ENCODE assay signal across 1 cellular context in genomic region chr16:68737046-68737729, GRCh38.
TF ChIP-seq lines count a peak whose summit lies in the region.

Gene CDH1 (plus strand): TSS chr16:68737292. CDS start chr16:68737416, 124 bp downstream.

TF ChIP-seq in HepG2, 621 proteins besides CTCF, POLR2A, EP300 and RAD21 (continued from another document and continues in another):
- no peak for TF ChIP-seq ZBTB49 (CRISPR knock-in tag; IDR thresholded peaks at IDR 0.05; ENCODE audit: borderline replicate concordance)
- TF ChIP-seq HNRNPUL1 (IDR thresholded peaks at IDR 0.05; ENCODE audit: low read depth, low read length): no peak
- no peak for TF ChIP-seq ZSCAN9 (CRISPR knock-in tag; IDR thresholded peaks at IDR 0.05; ENCODE audit: borderline replicate concordance)
- TF ChIP-seq, protein P1, sequence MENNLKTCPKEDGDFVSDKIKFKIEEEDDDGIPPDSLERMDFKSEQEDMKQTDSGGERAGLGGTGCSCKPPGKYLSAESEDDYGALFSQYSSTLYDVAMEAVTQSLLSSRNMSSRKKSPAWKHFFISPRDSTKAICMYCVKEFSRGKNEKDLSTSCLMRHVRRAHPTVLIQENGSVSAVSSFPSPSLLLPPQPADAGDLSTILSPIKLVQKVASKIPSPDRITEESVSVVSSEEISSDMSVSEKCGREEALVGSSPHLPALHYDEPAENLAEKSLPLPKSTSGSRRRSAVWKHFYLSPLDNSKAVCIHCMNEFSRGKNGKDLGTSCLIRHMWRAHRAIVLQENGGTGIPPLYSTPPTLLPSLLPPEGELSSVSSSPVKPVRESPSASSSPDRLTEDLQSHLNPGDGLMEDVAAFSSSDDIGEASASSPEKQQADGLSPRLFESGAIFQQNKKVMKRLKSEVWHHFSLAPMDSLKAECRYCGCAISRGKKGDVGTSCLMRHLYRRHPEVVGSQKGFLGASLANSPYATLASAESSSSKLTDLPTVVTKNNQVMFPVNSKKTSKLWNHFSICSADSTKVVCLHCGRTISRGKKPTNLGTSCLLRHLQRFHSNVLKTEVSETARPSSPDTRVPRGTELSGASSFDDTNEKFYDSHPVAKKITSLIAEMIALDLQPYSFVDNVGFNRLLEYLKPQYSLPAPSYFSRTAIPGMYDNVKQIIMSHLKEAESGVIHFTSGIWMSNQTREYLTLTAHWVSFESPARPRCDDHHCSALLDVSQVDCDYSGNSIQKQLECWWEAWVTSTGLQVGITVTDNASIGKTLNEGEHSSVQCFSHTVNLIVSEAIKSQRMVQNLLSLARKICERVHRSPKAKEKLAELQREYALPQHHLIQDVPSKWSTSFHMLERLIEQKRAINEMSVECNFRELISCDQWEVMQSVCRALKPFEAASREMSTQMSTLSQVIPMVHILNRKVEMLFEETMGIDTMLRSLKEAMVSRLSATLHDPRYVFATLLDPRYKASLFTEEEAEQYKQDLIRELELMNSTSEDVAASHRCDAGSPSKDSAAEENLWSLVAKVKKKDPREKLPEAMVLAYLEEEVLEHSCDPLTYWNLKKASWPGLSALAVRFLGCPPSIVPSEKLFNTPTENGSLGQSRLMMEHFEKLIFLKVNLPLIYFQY (CRISPR knock-in tag; IDR thresholded peaks at IDR 0.05; ENCODE audit: borderline replicate concordance): 0 out of 2 replicates have a peak, but pooled peaks have one; percentile 75
- TF ChIP-seq CAMTA2 (CRISPR knock-in tag; IDR thresholded peaks at IDR 0.05; ENCODE audit: borderline replicate concordance): 0 out of 2 replicates have a peak, but pooled peaks have one; percentile 67
- TF ChIP-seq ATF7-NPFF (CRISPR knock-in tag; IDR thresholded peaks at IDR 0.05; ENCODE audit: low read depth): no peak
- TF ChIP-seq MAFK (conservative IDR thresholded peaks at IDR 0.05 in 1 of 2, IDR thresholded peaks at IDR 0.05 in 1 of 2; ENCODE audit: low read length in 2 of 2): no peak
- TF ChIP-seq, protein P2, sequence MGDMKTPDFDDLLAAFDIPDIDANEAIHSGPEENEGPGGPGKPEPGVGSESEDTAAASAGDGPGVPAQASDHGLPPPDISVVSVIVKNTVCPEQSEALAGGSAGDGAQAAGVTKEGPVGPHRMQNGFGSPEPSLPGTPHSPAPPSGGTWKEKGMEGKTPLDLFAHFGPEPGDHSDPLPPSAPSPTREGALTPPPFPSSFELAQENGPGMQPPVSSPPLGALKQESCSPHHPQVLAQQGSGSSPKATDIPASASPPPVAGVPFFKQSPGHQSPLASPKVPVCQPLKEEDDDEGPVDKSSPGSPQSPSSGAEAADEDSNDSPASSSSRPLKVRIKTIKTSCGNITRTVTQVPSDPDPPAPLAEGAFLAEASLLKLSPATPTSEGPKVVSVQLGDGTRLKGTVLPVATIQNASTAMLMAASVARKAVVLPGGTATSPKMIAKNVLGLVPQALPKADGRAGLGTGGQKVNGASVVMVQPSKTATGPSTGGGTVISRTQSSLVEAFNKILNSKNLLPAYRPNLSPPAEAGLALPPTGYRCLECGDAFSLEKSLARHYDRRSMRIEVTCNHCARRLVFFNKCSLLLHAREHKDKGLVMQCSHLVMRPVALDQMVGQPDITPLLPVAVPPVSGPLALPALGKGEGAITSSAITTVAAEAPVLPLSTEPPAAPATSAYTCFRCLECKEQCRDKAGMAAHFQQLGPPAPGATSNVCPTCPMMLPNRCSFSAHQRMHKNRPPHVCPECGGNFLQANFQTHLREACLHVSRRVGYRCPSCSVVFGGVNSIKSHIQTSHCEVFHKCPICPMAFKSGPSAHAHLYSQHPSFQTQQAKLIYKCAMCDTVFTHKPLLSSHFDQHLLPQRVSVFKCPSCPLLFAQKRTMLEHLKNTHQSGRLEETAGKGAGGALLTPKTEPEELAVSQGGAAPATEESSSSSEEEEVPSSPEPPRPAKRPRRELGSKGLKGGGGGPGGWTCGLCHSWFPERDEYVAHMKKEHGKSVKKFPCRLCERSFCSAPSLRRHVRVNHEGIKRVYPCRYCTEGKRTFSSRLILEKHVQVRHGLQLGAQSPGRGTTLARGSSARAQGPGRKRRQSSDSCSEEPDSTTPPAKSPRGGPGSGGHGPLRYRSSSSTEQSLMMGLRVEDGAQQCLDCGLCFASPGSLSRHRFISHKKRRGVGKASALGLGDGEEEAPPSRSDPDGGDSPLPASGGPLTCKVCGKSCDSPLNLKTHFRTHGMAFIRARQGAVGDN (CRISPR knock-in tag; IDR thresholded peaks at IDR 0.05): peak; percentile 71
- no peak for TF ChIP-seq NFE2 (CRISPR knock-in tag; IDR thresholded peaks at IDR 0.05)
- TF ChIP-seq HOXD1 (CRISPR knock-in tag; IDR thresholded peaks at IDR 0.05): 0 out of 2 replicates have a peak, but pooled peaks have one; percentile 23
- no peak; the same call in 1 of the 2 replicates for TF ChIP-seq ZNF33B (CRISPR knock-in tag; IDR thresholded peaks at IDR 0.05)
- no peak for TF ChIP-seq POGZ (CRISPR knock-in tag; IDR thresholded peaks at IDR 0.05)
- TF ChIP-seq XRCC5 (optimal IDR thresholded peaks at IDR 0.05; ENCODE audit: low read length): no peak
- TF ChIP-seq FOXA3 (CRISPR knock-in tag; IDR thresholded peaks at IDR 0.05): no peak
- peak; percentile 99 for TF ChIP-seq ZEB1 (IDR thresholded peaks at IDR 0.05; ENCODE audit: insufficient replicate concordance, low read depth)
- no peak for TF ChIP-seq LCORL (IDR thresholded peaks at IDR 0.05)
- TF ChIP-seq LCORL (CRISPR knock-in tag; IDR thresholded peaks at IDR 0.05): peak; percentile 79; the same call in 1 of the 2 replicates
- peak; percentile 89 for TF ChIP-seq ZNF563 (CRISPR knock-in tag; IDR thresholded peaks at IDR 0.05)
- TF ChIP-seq, protein P3, sequence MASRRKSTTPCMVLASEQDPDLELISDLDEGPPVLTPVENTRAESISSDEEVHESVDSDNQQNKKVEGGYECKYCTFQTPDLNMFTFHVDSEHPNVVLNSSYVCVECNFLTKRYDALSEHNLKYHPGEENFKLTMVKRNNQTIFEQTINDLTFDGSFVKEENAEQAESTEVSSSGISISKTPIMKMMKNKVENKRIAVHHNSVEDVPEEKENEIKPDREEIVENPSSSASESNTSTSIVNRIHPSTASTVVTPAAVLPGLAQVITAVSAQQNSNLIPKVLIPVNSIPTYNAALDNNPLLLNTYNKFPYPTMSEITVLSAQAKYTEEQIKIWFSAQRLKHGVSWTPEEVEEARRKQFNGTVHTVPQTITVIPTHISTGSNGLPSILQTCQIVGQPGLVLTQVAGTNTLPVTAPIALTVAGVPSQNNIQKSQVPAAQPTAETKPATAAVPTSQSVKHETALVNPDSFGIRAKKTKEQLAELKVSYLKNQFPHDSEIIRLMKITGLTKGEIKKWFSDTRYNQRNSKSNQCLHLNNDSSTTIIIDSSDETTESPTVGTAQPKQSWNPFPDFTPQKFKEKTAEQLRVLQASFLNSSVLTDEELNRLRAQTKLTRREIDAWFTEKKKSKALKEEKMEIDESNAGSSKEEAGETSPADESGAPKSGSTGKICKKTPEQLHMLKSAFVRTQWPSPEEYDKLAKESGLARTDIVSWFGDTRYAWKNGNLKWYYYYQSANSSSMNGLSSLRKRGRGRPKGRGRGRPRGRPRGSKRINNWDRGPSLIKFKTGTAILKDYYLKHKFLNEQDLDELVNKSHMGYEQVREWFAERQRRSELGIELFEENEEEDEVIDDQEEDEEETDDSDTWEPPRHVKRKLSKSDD (CRISPR knock-in tag; IDR thresholded peaks at IDR 0.05; ENCODE audit: low read depth): no peak
- TF ChIP-seq, protein P4, sequence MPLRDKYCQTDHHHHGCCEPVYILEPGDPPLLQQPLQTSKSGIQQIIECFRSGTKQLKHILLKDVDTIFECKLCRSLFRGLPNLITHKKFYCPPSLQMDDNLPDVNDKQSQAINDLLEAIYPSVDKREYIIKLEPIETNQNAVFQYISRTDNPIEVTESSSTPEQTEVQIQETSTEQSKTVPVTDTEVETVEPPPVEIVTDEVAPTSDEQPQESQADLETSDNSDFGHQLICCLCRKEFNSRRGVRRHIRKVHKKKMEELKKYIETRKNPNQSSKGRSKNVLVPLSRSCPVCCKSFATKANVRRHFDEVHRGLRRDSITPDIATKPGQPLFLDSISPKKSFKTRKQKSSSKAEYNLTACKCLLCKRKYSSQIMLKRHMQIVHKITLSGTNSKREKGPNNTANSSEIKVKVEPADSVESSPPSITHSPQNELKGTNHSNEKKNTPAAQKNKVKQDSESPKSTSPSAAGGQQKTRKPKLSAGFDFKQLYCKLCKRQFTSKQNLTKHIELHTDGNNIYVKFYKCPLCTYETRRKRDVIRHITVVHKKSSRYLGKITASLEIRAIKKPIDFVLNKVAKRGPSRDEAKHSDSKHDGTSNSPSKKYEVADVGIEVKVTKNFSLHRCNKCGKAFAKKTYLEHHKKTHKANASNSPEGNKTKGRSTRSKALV (CRISPR knock-in tag; IDR thresholded peaks at IDR 0.05): peak; percentile 64; the same call in 1 of the 2 replicates
- 0 out of 2 replicates have a peak, but pooled peaks have one; percentile 71 for TF ChIP-seq ZNF552 (CRISPR knock-in tag; IDR thresholded peaks at IDR 0.05; ENCODE audit: borderline replicate concordance)
- no peak for TF ChIP-seq PTBP1 (IDR thresholded peaks at IDR 0.05; ENCODE audit: low read depth, low read length, poor library complexity, severe bottlenecking)
- TF ChIP-seq ETV5 (CRISPR knock-in tag; IDR thresholded peaks at IDR 0.05; ENCODE audit: borderline replicate concordance): 0 out of 2 replicates have a peak, but pooled peaks have one; percentile 13
- TF ChIP-seq UBTF (CRISPR knock-in tag; IDR thresholded peaks at IDR 0.05): peak; percentile 80
- peak; percentile 17; the same call in 1 of the 2 replicates for TF ChIP-seq ZNF768 (CRISPR knock-in tag; IDR thresholded peaks at IDR 0.05)
- no peak for TF ChIP-seq ZNF740 (CRISPR knock-in tag; IDR thresholded peaks at IDR 0.05)
- TF ChIP-seq SRSF4 (IDR thresholded peaks at IDR 0.05; ENCODE audit: low read depth, low read length, poor library complexity, severe bottlenecking): no peak
- TF ChIP-seq, protein P5, sequence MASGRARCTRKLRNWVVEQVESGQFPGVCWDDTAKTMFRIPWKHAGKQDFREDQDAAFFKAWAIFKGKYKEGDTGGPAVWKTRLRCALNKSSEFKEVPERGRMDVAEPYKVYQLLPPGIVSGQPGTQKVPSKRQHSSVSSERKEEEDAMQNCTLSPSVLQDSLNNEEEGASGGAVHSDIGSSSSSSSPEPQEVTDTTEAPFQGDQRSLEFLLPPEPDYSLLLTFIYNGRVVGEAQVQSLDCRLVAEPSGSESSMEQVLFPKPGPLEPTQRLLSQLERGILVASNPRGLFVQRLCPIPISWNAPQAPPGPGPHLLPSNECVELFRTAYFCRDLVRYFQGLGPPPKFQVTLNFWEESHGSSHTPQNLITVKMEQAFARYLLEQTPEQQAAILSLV (CRISPR knock-in tag; IDR thresholded peaks at IDR 0.05; ENCODE audit: borderline replicate concordance): peak; percentile 85; the same call in 1 of the 2 replicates
- TF ChIP-seq ZNF615 (CRISPR knock-in tag; IDR thresholded peaks at IDR 0.05; ENCODE audit: borderline replicate concordance): no peak
- 0 out of 2 replicates have a peak, but pooled peaks have one; percentile 24 for TF ChIP-seq RXRA (CRISPR knock-in tag; IDR thresholded peaks at IDR 0.05)
- no peak for TF ChIP-seq ZNF253 (CRISPR knock-in tag; IDR thresholded peaks at IDR 0.05; ENCODE audit: borderline replicate concordance)
- peak; percentile 54; the same call in 1 of the 2 replicates for TF ChIP-seq POGK (CRISPR knock-in tag; conservative IDR thresholded peaks at IDR 0.05)
- TF ChIP-seq NFKB2 (CRISPR knock-in tag; IDR thresholded peaks at IDR 0.05; ENCODE audit: borderline replicate concordance): peak; percentile 29; the same call in 1 of the 2 replicates
- peak; percentile 63 for TF ChIP-seq MTA1 (CRISPR knock-in tag; IDR thresholded peaks at IDR 0.05; ENCODE audit: borderline replicate concordance)
- no peak for TF ChIP-seq ZNF17 (CRISPR knock-in tag; IDR thresholded peaks at IDR 0.05)
- TF ChIP-seq MTF2 (CRISPR knock-in tag; IDR thresholded peaks at IDR 0.05; ENCODE audit: borderline replicate concordance): 0 out of 2 replicates have a peak, but pooled peaks have one; percentile 42
- no peak for TF ChIP-seq ARNTL (CRISPR knock-in tag; IDR thresholded peaks at IDR 0.05)
- TF ChIP-seq ZBTB38 (CRISPR knock-in tag; IDR thresholded peaks at IDR 0.05): peak; percentile 53; the same call in 1 of the 2 replicates
